20 cellular contexts compared by ENCODE assay signal in genomic region chr5:142128675-142129208, GRCh38. TPM values are rescaled to one million over a fixed set of nuclear protein-coding genes. Genes with fewer than 3 reads are reported as not detected.
DNase-seq lines count a peak whose midpoint lies in the region; ATAC-seq, FAIRE-seq and TF ChIP-seq lines count a peak whose summit lies in the region.
"Had no signal": no experiment of that assay in that cellular context is flagged by ENCODE, and none has a peak within 500 bp of the region (broad histone marks: within the 10 kb centered on the region; RNA-seq: fewer than 3 reads in every experiment).

No MANE protein-coding gene starts in this region.

- H3K27me3 Mint-ChIP-seq in activated CD4-positive, alpha-beta T cell treated with anti-CD3 and anti-CD28 coated beads, Interleukin-2, amount 10 ng/mL, durations not matched to agents 24 days and 14 days = no peaks in the 10 kb centered on the region
- H3K27me3 Mint-ChIP-seq in CD4-positive, alpha-beta T cell = no peaks in the 10 kb centered on the region
- no peaks in the 10 kb centered on the region for H3K27me3 Mint-ChIP-seq in activated T-helper 17 cell treated with anti-CD3 and anti-CD28 coated beads, Interleukin-2, amount 50 U/mL, for 72 hours
- H3K27me3 Mint-ChIP-seq in naive thymus-derived CD4-positive, alpha-beta T cell = no peaks in the 10 kb centered on the region
- H3K27me3 Mint-ChIP-seq: stimulated activated memory B cell treated with anti-CD40 and anti-IgM and Interleukin-4, amounts not matched to agents 10 μg/mL and 1 μg/mL and 100 μg/mL, for 72 hours had no signal

- peak overlapping the region; percentile 54 for H3K27ac Mint-ChIP-seq in activated CD4-positive, alpha-beta T cell treated with anti-CD3 and anti-CD28 coated beads, Interleukin-2, amount 10 ng/mL, durations not matched to agents 24 days and 14 days
- peak overlapping the region; percentile 55 for H3K27ac Mint-ChIP-seq in CD4-positive, alpha-beta T cell
- H3K27ac Mint-ChIP-seq in activated T-helper 17 cell treated with anti-CD3 and anti-CD28 coated beads, Interleukin-2, amount 50 U/mL, for 72 hours = peak overlapping the region; percentile 67
- peak overlapping the region in 8 of 9 donors; percentile 51 to 78 (median 67) for H3K27ac Mint-ChIP-seq in naive thymus-derived CD4-positive, alpha-beta T cell
- H3K27ac Mint-ChIP-seq: neural progenitor cell; stimulated activated memory B cell treated with anti-CD40 and anti-IgM and Interleukin-4, amounts not matched to agents 10 μg/mL and 1 μg/mL and 100 μg/mL, for 72 hours had no signal

- ATAC-seq in CD4-positive, alpha-beta T cell (ENCODE audit: poor library complexity) = peak; percentile 61
- ATAC-seq in activated T-helper 17 cell treated with anti-CD3 and anti-CD28 coated beads, Interleukin-2, amount 50 U/mL, for 72 hours (replicated peaks) = peak; percentile 55
- peak; percentile 82 for ATAC-seq in naive thymus-derived CD4-positive, alpha-beta T cell
- ATAC-seq in pancreas = no peak
- ATAC-seq: body of pancreas; left lung; PC-3; stimulated activated memory B cell treated with anti-CD40 and anti-IgM and Interleukin-4, amounts not matched to agents 10 μg/mL and 1 μg/mL and 100 μg/mL, for 72 hours had no signal

- peaks cover 27 to 62% of the 10 kb centered on the region in 2 donors for H3K4me1 ChIP-seq in naive thymus-derived CD4-positive, alpha-beta T cell (ENCODE audit: control insufficient read depth in 2 of 2, insufficient read depth in 2 of 2, low read length in 2 of 2)
- peaks cover 5 to 11% (median 6%) of the 10 kb centered on the region in 3 donors for H3K4me1 ChIP-seq in pancreas
- H3K4me1 ChIP-seq: neural progenitor cell had no signal

- POLR2A ChIA-PET in CD4-positive, alpha-beta T cell (lab: Charles Lee) = interaction anchor here (0.8 to 2.6 kb wide), 7 partner anchors 11 to 122 kb away, joined by 3 to 19 read pairs (median 4); partner anchors contain the start of gene NDFIP1
- POLR2A ChIA-PET in naive thymus-derived CD4-positive, alpha-beta T cell (lab: Charles Lee) = interaction anchor here (0.6 to 3.3 kb wide), 6 partner anchors 9 to 140 kb away, joined by 3 to 19 read pairs (median 3); partner anchors contain the start of gene NDFIP1

- no peaks in the 10 kb centered on the region for H3K27me3 ChIP-seq in CD4-positive, alpha-beta T cell (ENCODE audit: control insufficient read depth, insufficient read depth, low read length)
- no peaks in the 10 kb centered on the region for H3K27me3 ChIP-seq in naive thymus-derived CD4-positive, alpha-beta T cell (ENCODE audit: control insufficient read depth in 2 of 2, insufficient read depth in 2 of 2, low read length in 2 of 2)
- H3K27me3 ChIP-seq in pancreas = no peaks in the 10 kb centered on the region
- H3K27me3 ChIP-seq: body of pancreas, left lung, neural progenitor cell, tibial nerve had no signal

- peaks cover 35% of the 10 kb centered on the region for H3K4me1 Mint-ChIP-seq in activated CD4-positive, alpha-beta T cell treated with anti-CD3 and anti-CD28 coated beads, Interleukin-2, amount 10 ng/mL, durations not matched to agents 24 days and 14 days
- peaks cover 68% of the 10 kb centered on the region for H3K4me1 Mint-ChIP-seq in CD4-positive, alpha-beta T cell (ENCODE audit: low read depth)
- H3K4me1 Mint-ChIP-seq in activated T-helper 17 cell treated with anti-CD3 and anti-CD28 coated beads, Interleukin-2, amount 50 U/mL, for 72 hours = peaks cover 41% of the 10 kb centered on the region
- H3K4me1 Mint-ChIP-seq in naive thymus-derived CD4-positive, alpha-beta T cell = peaks cover 0 to 77% (median 58%) of the 10 kb centered on the region in 7 donors
- H3K4me1 Mint-ChIP-seq: neural progenitor cell had no signal

- intact Hi-C loops in activated CD4-positive, alpha-beta T cell treated with anti-CD3 and anti-CD28 coated beads, Interleukin-2, amount 10 ng/mL, durations not matched to agents 24 days and 14 days (cut with micrococcal nuclease) = loop anchor here (1.0 to 2.0 kb wide), 2 partner anchors 9 to 18 kb away; no protein-coding TSS in a partner anchor
- intact Hi-C loops in CD4-positive, alpha-beta T cell (cut with DNase I, micrococcal nuclease) = loop anchor here in 1 of 2 experiments (2.0 kb wide), 1 partner anchor 20 kb away; the partner anchor contains the start of gene NDFIP1
- intact Hi-C loops in naive thymus-derived CD4-positive, alpha-beta T cell (cut with micrococcal nuclease) = loop anchor here (1.0 to 2.0 kb wide), 3 partner anchors 8 to 18 kb away; no protein-coding TSS in a partner anchor
- intact Hi-C loops in pancreas (cut with DNase I) = no loop called here

- CTCF ChIA-PET in CD4-positive, alpha-beta T cell (lab: Charles Lee) = interaction anchor here (1.9 kb wide), 1 partner anchor 118 kb away, joined by 5 read pairs; no protein-coding TSS in a partner anchor
- CTCF ChIA-PET in naive thymus-derived CD4-positive, alpha-beta T cell (lab: Charles Lee) = interaction anchor here (0.5 to 2.2 kb wide), 7 partner anchors 15 to 137 kb away, joined by 3 to 9 read pairs (median 3); no protein-coding TSS in a partner anchor

- DNase-seq in activated CD4-positive, alpha-beta T cell treated with anti-CD3 and anti-CD28 coated beads, Interleukin-2, amount 10 ng/mL, durations not matched to agents 24 days and 14 days = no peak
- DNase-seq in activated CD4-positive, alpha-beta T cell treated with anti-CD3 and anti-CD28 coated beads, Interleukin-2, amount 50 U/mL, for 48 hours = no peak
- no peak for DNase-seq in CD4-positive, alpha-beta T cell
- peak in 2 of 9 donors; percentile 46 to 50 for DNase-seq in naive thymus-derived CD4-positive, alpha-beta T cell
- DNase-seq in NCI-H69 (lab: John Stamatoyannopoulos, UW) (no peak), pancreas (no peak), frontal cortex (ENCODE audit: low spot score in 2 of 2) (no peak)
- DNase-seq: activated CD4-positive, alpha-beta T cell treated with anti-CD3 and anti-CD28 coated beads for 4 hours; activated effector memory CD4-positive, alpha-beta T cell treated with Interleukin-2 at 50 U/mL for 16 hours; body of pancreas; left lung; NCI-H1105 treated with DMSO at 0.1 percent for 48 hours; NCI-H2107; NCI-H524 treated with DMSO at 0.1 percent for 48 hours; PC-3 had no signal

- TF ChIP-seq CTCF in CD4-positive, alpha-beta T cell (IDR thresholded peaks at IDR 0.05) = no peak
- no peak for TF ChIP-seq CTCF in pancreas (IDR thresholded peaks at IDR 0.05)

- no peaks in the 10 kb centered on the region for H3K9me3 ChIP-seq in CD4-positive, alpha-beta T cell (ENCODE audit: control insufficient read depth, low read length)
- H3K9me3 ChIP-seq in naive thymus-derived CD4-positive, alpha-beta T cell (ENCODE audit: control insufficient read depth in 2 of 3, low read length in 3 of 3) = no peaks in the 10 kb centered on the region
- no peaks in the 10 kb centered on the region for H3K9me3 ChIP-seq in pancreas
- H3K9me3 ChIP-seq: body of pancreas, left lung, tibial nerve had no signal

- WGBS in pancreas, 2 donors = 32 to 38% methylated on average over 3 of the region's 3 CpGs

- H3K9me3 Mint-ChIP-seq in activated CD4-positive, alpha-beta T cell treated with anti-CD3 and anti-CD28 coated beads, Interleukin-2, amount 10 ng/mL, durations not matched to agents 24 days and 14 days = no peaks in the 10 kb centered on the region
- H3K9me3 Mint-ChIP-seq in CD4-positive, alpha-beta T cell = no peaks in the 10 kb centered on the region
- no peaks in the 10 kb centered on the region for H3K9me3 Mint-ChIP-seq in activated T-helper 17 cell treated with anti-CD3 and anti-CD28 coated beads, Interleukin-2, amount 50 U/mL, for 72 hours
- H3K9me3 Mint-ChIP-seq in naive thymus-derived CD4-positive, alpha-beta T cell = peaks cover 0 to 4% (median 0%) of the 10 kb centered on the region in 11 donors
- H3K9me3 Mint-ChIP-seq: stimulated activated memory B cell treated with anti-CD40 and anti-IgM and Interleukin-4, amounts not matched to agents 10 μg/mL and 1 μg/mL and 100 μg/mL, for 72 hours had no signal

- no peak overlapping the region for H3K4me3 ChIP-seq in naive thymus-derived CD4-positive, alpha-beta T cell (ENCODE audit: low read length)
- H3K4me3 ChIP-seq in pancreas = no peak overlapping the region
- H3K4me3 ChIP-seq: body of pancreas, left lung, neural progenitor cell, tibial nerve had no signal

- H3K4me3 Mint-ChIP-seq in activated CD4-positive, alpha-beta T cell treated with anti-CD3 and anti-CD28 coated beads, Interleukin-2, amount 10 ng/mL, durations not matched to agents 24 days and 14 days = peak overlapping the region; percentile 64
- H3K4me3 Mint-ChIP-seq in CD4-positive, alpha-beta T cell = peak overlapping the region; percentile 49
- H3K4me3 Mint-ChIP-seq in activated T-helper 17 cell treated with anti-CD3 and anti-CD28 coated beads, Interleukin-2, amount 50 U/mL, for 72 hours = peak overlapping the region; percentile 63
- H3K4me3 Mint-ChIP-seq in naive thymus-derived CD4-positive, alpha-beta T cell = peak overlapping the region; percentile 33 to 78 (median 68)
- H3K4me3 Mint-ChIP-seq: neural progenitor cell; stimulated activated memory B cell treated with anti-CD40 and anti-IgM and Interleukin-4, amounts not matched to agents 10 μg/mL and 1 μg/mL and 100 μg/mL, for 72 hours had no signal

- H3K36me3 ChIP-seq in naive thymus-derived CD4-positive, alpha-beta T cell (ENCODE audit: control insufficient read depth in 2 of 3, insufficient read depth in 3 of 3, low read length in 3 of 3) = peaks cover 11 to 12% (median 12%) of the 10 kb centered on the region in 3 experiments
- H3K36me3 ChIP-seq in pancreas = peaks cover 0 to 6% (median 0%) of the 10 kb centered on the region in 3 donors
- H3K36me3 ChIP-seq: neural progenitor cell had no signal

- H3K27ac ChIP-seq in CD4-positive, alpha-beta T cell (ENCODE audit: low read depth, low read length) = no peak overlapping the region
- no peak overlapping the region for H3K27ac ChIP-seq in naive thymus-derived CD4-positive, alpha-beta T cell (ENCODE audit: low read depth, low read length)
- H3K27ac ChIP-seq in pancreas = no peak overlapping the region
- H3K27ac ChIP-seq: body of pancreas, left lung, neural progenitor cell, tibial nerve had no signal

- FAIRE-seq in pancreas (lab: Jason Lieb, UNC) = no peak
- FAIRE-seq in frontal cortex (lab: Jason Lieb, UNC) = no peak
- FAIRE-seq: HTR-8/SVneo had no signal

- peaks cover 38% of the 10 kb centered on the region for H3K36me3 Mint-ChIP-seq in activated CD4-positive, alpha-beta T cell treated with anti-CD3 and anti-CD28 coated beads, Interleukin-2, amount 10 ng/mL, durations not matched to agents 24 days and 14 days (ENCODE audit: low read depth)
- peaks cover 59% of the 10 kb centered on the region for H3K36me3 Mint-ChIP-seq in CD4-positive, alpha-beta T cell (ENCODE audit: low read depth)
- peaks cover 54% of the 10 kb centered on the region for H3K36me3 Mint-ChIP-seq in activated T-helper 17 cell treated with anti-CD3 and anti-CD28 coated beads, Interleukin-2, amount 50 U/mL, for 72 hours (ENCODE audit: low read depth)
- peaks cover 0 to 35% (median 20%) of the 10 kb centered on the region in 5 donors for H3K36me3 Mint-ChIP-seq in naive thymus-derived CD4-positive, alpha-beta T cell

RNA-seq across cellular contexts. Expression of gene NDFIP1, which starts 20.2 kb away (rescaled TPM):
- total RNA-seq in activated CD4-positive, alpha-beta T cell treated with anti-CD3 and anti-CD28 coated beads, Interleukin-2, amount 10 ng/mL, durations not matched to agents 24 days and 14 days = 114 and 122 TPM in 2 replicates
- total RNA-seq in CD4-positive, alpha-beta T cell = 100 to 1,000 TPM; 185 to 192 TPM
- total RNA-seq in activated T-helper 17 cell treated with anti-CD3 and anti-CD28 coated beads, Interleukin-2, amount 50 U/mL, for 72 hours = 100 to 1,000 TPM in 1 of 2 donors, 10 to 100 TPM in 1; 35.0 to 101 TPM
- total RNA-seq in naive thymus-derived CD4-positive, alpha-beta T cell = 100 to 1,000 TPM in 2 of 5 experiments, 10 to 100 TPM in 3; 53.0 to 136 (median 95.5) TPM
- 100 to 1,000 TPM in 1 of 2 donors, 10 to 100 TPM in 1; 99.3 to 101 TPM for polyA plus RNA-seq in naive thymus-derived CD4-positive, alpha-beta T cell
- total RNA-seq in pancreas (10 to 100 TPM; 28.6 to 41.3 (median 33.7) TPM), frontal cortex (115 TPM)
- polyA plus RNA-seq in pancreas = 10 to 100 TPM; 15.7 to 50.1 TPM

Comparison
In these comparisons a context has a peak if more than half of its experiments do, and no peak if none do; other contexts are left out.
1. ATAC-seq: peak in CD4-positive, alpha-beta T cell (single experiment), activated T-helper 17 cell treated with anti-CD3 and anti-CD28 coated beads, Interleukin-2, amount 50 U/mL, for 72 hours (single experiment) and naive thymus-derived CD4-positive, alpha-beta T cell (single experiment); none in pancreas (0 of 4).
2. intact Hi-C loops: an anchor here in activated CD4-positive, alpha-beta T cell treated with anti-CD3 and anti-CD28 coated beads, Interleukin-2, amount 10 ng/mL, durations not matched to agents 24 days and 14 days (1.0 to 2.0 kb wide) and naive thymus-derived CD4-positive, alpha-beta T cell (1.0 to 2.0 kb wide); none called in pancreas.
3. Peak in every context shown above with its lines, with median percentiles within 50 percentile points of each other: H3K27ac Mint-ChIP-seq and H3K4me3 Mint-ChIP-seq.